24 cellular contexts compared by ENCODE assay signal in the genomic region with DNA sequence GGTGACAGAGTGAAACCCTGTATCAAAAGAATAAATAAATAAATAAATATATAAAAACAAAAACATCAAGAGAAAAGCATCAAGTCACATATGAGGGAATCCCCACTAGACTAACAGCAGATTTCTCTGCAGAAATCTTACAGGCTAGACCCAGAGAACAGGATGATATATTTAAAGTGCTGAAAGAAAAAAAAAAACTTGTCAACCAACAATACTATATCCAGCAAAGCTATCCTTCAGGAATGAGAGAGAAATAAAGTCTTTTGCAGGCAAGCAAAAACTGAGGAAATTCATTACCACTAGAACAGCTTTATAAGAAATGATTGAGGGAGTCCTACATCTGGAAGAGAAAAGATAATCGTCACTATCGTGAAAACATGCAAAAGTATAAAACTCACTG.
"Had no signal": no experiment of that assay in that cellular context is flagged by ENCODE, and none has a peak within 500 bp of the region (broad histone marks: within the 10 kb centered on the region; RNA-seq: fewer than 3 reads in every experiment).

No MANE protein-coding gene starts in this region.

- H3K9me3 ChIP-seq: colonic mucosa, gastrocnemius medialis had no signal

- H3K27ac ChIP-seq: colonic mucosa, coronary artery, dorsolateral prefrontal cortex, epithelial cell of prostate, esophagus muscularis mucosa, esophagus squamous epithelium, foreskin keratinocyte, gastrocnemius medialis, gastroesophageal sphincter, heart left ventricle, heart right ventricle had no signal

- DNase-seq: colonic mucosa; cortex of kidney; dermis blood vessel endothelial cell; dorsolateral prefrontal cortex; effector CD4-positive, alpha-beta T cell; effector CD8-positive, alpha-beta T cell; effector memory CD4-positive, alpha-beta T cell; effector memory CD8-positive, alpha-beta T cell; endodermal cell; erythroblast; esophagus squamous epithelium; foreskin fibroblast; foreskin keratinocyte; foreskin melanocyte; gastrocnemius medialis; glutamatergic neuron; head of caudate nucleus; heart left ventricle; heart right ventricle had no signal

- H3K4me3 Mint-ChIP-seq: dendritic cell treated with granulocyte-macrophage colony-stimulating factor and Interleukin-4, amounts not matched to agents 40 ng/mL and 50 ng/mL, for 4 days; effector memory CD8-positive, alpha-beta T cell; endodermal cell had no signal

- H3K27ac Mint-ChIP-seq: dendritic cell treated with granulocyte-macrophage colony-stimulating factor and Interleukin-4, amounts not matched to agents 40 ng/mL and 50 ng/mL, for 4 days; effector memory CD8-positive, alpha-beta T cell; endodermal cell had no signal

- H3K4me3 ChIP-seq: colonic mucosa, coronary artery, dorsolateral prefrontal cortex, esophagus muscularis mucosa, esophagus squamous epithelium, gastrocnemius medialis, gastroesophageal sphincter, heart left ventricle, heart right ventricle had no signal

- H3K4me1 ChIP-seq: colonic mucosa, esophagus muscularis mucosa, esophagus squamous epithelium, foreskin keratinocyte, gastrocnemius medialis, gastroesophageal sphincter, heart left ventricle, heart right ventricle had no signal

- H3K4me1 Mint-ChIP-seq: endodermal cell had no signal

- H3K36me3 ChIP-seq: colonic mucosa, esophagus muscularis mucosa, esophagus squamous epithelium, gastrocnemius medialis, gastroesophageal sphincter, heart left ventricle, heart right ventricle had no signal
